Comparison of ENCODE assay signal across 8 cellular contexts in genomic region chr12:12725086-12725955, GRCh38. TPM values are rescaled to one million over a fixed set of nuclear protein-coding genes. Genes with fewer than 3 reads are reported as not detected.
DNase-seq lines count a peak whose midpoint lies in the region; ATAC-seq lines count a peak whose summit lies in the region.

No MANE protein-coding gene starts in this region.

- 0% methylated on average over 38 to 44 of the region's 93 CpGs for WGBS in mesodermal cell (ENCODE audit: insufficient coverage in 2 of 2), 2 experiments

- peak; percentile 44 for ATAC-seq in GM21367 (IDR thresholded peaks at IDR 0.05; ENCODE audit: unreplicated experiment)

- peak overlapping the region; percentile 73 for H3K9ac ChIP-seq in endocrine pancreas (ENCODE audit: control insufficient read depth, insufficient read depth, low read length)

- H3K9me3 ChIP-seq in endocrine pancreas (ENCODE audit: control insufficient read depth, low read length) (no peaks in the 10 kb centered on the region), mesodermal cell (ENCODE audit: control insufficient read depth, low read length) (no peaks in the 10 kb centered on the region)

- H3K36me3 ChIP-seq in endocrine pancreas (ENCODE audit: control insufficient read depth, insufficient read depth, low read length) (no peaks in the 10 kb centered on the region), mesodermal cell (ENCODE audit: control insufficient read depth, insufficient read depth, low read length) (peaks cover 13% of the 10 kb centered on the region)

- H3K4me3 ChIP-seq in endocrine pancreas (ENCODE audit: control insufficient read depth, insufficient read depth, low read length): peak overlapping the region; percentile 87
- H3K4me3 ChIP-seq in mesodermal cell (ENCODE audit: extremely low read depth, insufficient read depth, low read length, poor library complexity, severe bottlenecking): peak overlapping the region; percentile 65

- peak overlapping the region; percentile 96 for H3K27ac ChIP-seq in mesodermal cell (ENCODE audit: low read depth, low read length, severe bottlenecking)

- DNase-seq in COR-L47 (lab: John Stamatoyannopoulos, UW) (peak; percentile 93), HT1080 (ENCODE audit: low read depth) (peak; percentile 99), NOMO-1 (lab: John Stamatoyannopoulos, UW; ENCODE audit: unreplicated experiment in 2 of 2) (peak; percentile 98)
- peak; percentile 88 for DNase-seq in activated CD8-positive, alpha-beta memory T cell treated with anti-CD3 and anti-CD28 coated beads, Interleukin-2, amount 50 U/mL, for 1 hour (ENCODE audit: extremely low read depth)
- peak; percentile 66 for DNase-seq in stimulated activated CD8-positive, alpha-beta memory T cell treated with anti-CD3 and anti-CD28 coated beads, Interleukin-15, amount 100 ng/mL, for 24 hours (ENCODE audit: low read depth)

- H3K27me3 ChIP-seq in endocrine pancreas (ENCODE audit: control insufficient read depth, insufficient read depth, low read length): no peaks in the 10 kb centered on the region

- H3K4me1 ChIP-seq in endocrine pancreas (ENCODE audit: control insufficient read depth, insufficient read depth, low read length) (peaks cover 32% of the 10 kb centered on the region), mesodermal cell (ENCODE audit: control insufficient read depth, insufficient read depth, low read length, poor library complexity, severe bottlenecking) (peaks cover 25% of the 10 kb centered on the region)

RNA-seq across cellular contexts. Expression of gene CDKN1B, which starts 8.2 kb away (rescaled TPM):
- 18.9 and 24.0 TPM in 2 replicates for total RNA-seq in HT1080 (2014; rRNA removed; shearing (Covaris generic))
- polyA plus RNA-seq in HT1080 (2015; cell fraction: cytosol; rRNA removed): 16.8 and 18.8 TPM in 2 replicates
- polyA plus RNA-seq in HT1080 (2015; cell fraction: nucleus; rRNA removed): 24.8 and 27.6 TPM in 2 replicates
- polyA plus RNA-seq in mesodermal cell (2013, experiment 1 of 2): 39.8 TPM
- polyA plus RNA-seq in mesodermal cell (2013, experiment 2 of 2): 35.8 TPM

RNA-seq across cellular contexts. Expression of gene GPR19, which starts 29.3 kb away (rescaled TPM):
- 0.37 and 0.73 TPM in 2 replicates for total RNA-seq in HT1080 (2014; rRNA removed; shearing (Covaris generic))
- 0.41 and 0.94 TPM in 2 replicates for polyA plus RNA-seq in HT1080 (2015; cell fraction: cytosol; rRNA removed)
- 1.2 and 3.3 TPM in 2 replicates for polyA plus RNA-seq in HT1080 (2015; cell fraction: nucleus; rRNA removed)
- polyA plus RNA-seq in mesodermal cell (2013, experiment 1 of 2): 10.7 TPM
- polyA plus RNA-seq in mesodermal cell (2013, experiment 2 of 2): 9.6 TPM

Comparison
In these comparisons a context has a peak if more than half of its experiments do, and no peak if none do; other contexts are left out.
1. Peak in every context shown above with its lines: DNase-seq, ATAC-seq, H3K4me3 ChIP-seq and H3K27ac ChIP-seq.